ENCODE assay signal across 19 cellular contexts in genomic region chr19:27762933-27763332, GRCh38.
DNase-seq lines count a peak whose midpoint lies in the region; ATAC-seq and TF ChIP-seq lines count a peak whose summit lies in the region.
"Had no signal": no experiment of that assay in that cellular context is flagged by ENCODE, and none has a peak within 500 bp of the region (broad histone marks: within the 10 kb centered on the region; RNA-seq: fewer than 3 reads in every experiment).

No MANE protein-coding gene starts in this region.

- H3K36me3 ChIP-seq in endodermal cell (ENCODE audit: control insufficient read depth, insufficient read depth, low read length), result no peaks in the 10 kb centered on the region
- H3K36me3 ChIP-seq: BLaER1 had no signal

- peaks cover 2% of the 10 kb centered on the region for H3K27me3 Mint-ChIP-seq in endodermal cell (ENCODE audit: insufficient read depth)
- H3K27me3 Mint-ChIP-seq: CD4-positive, alpha-beta memory T cell had no signal

- H3K4me1 ChIP-seq in endodermal cell (ENCODE audit: control insufficient read depth, insufficient read depth, low read length), result no peaks in the 10 kb centered on the region
- H3K4me1 ChIP-seq: BLaER1 had no signal

- no peak overlapping the region for H3K27ac Mint-ChIP-seq in endodermal cell
- H3K27ac Mint-ChIP-seq: CD14-positive monocyte; CD4-positive, alpha-beta memory T cell had no signal

- WGBS in endodermal cell (ENCODE audit: insufficient coverage in 1 of 2, insufficient read length in 1 of 2), 2 experiments, result 77 to 80% methylated on average over 4 of the region's 4 CpGs

- no peak for TF ChIP-seq CTCF in endodermal cell (conservative IDR thresholded peaks at IDR 0.05)

- H3K9me3 ChIP-seq in endodermal cell (ENCODE audit: control insufficient read depth, low read length), result peaks cover 5% of the 10 kb centered on the region

- DNase-seq in Right ventricle myocardium superior (no peak), Right ventricle myocardium inferior (ENCODE audit: missing footprints) (no peak), G401 (ENCODE audit: low spot score) (peak; percentile 52), endodermal cell (peak; percentile 3), posterior vena cava (ENCODE audit: low spot score) (peak; percentile 18), germinal center (ENCODE audit: low spot score) (no peak), MV-4-11 (lab: John Stamatoyannopoulos, UW) (no peak)
- no peak for DNase-seq in stimulated activated naive CD4-positive, alpha-beta T cell treated with Interleukin-2 at 50 U/mL for 16 hours (lab: John Stamatoyannopoulos, UW)
- DNase-seq: 8988T; Calu3; CD4-positive, alpha-beta memory T cell; DMS79 treated with DMSO at 0.1 percent for 48 hours; GOT3; H7 had no signal

- H3K4me3 Mint-ChIP-seq in endodermal cell, result no peak overlapping the region
- H3K4me3 Mint-ChIP-seq: CD14-positive monocyte had no signal

- no peak overlapping the region for H3K27ac ChIP-seq in endodermal cell (ENCODE audit: low read depth, low read length)
- H3K27ac ChIP-seq: BLaER1 had no signal

- ATAC-seq in Right ventricle myocardium superior (ENCODE audit: poor library complexity) (peak; percentile 36), Right ventricle myocardium inferior (no peak)
- ATAC-seq: GM12878, HCT116, HepG2 had no signal

- no peaks in the 10 kb centered on the region for H3K27me3 ChIP-seq in endodermal cell (ENCODE audit: control insufficient read depth, insufficient read depth, low read length, poor library complexity, severe bottlenecking)
- H3K27me3 ChIP-seq: BLaER1 had no signal

- peaks cover 97% of the 10 kb centered on the region for H3K9me3 Mint-ChIP-seq in endodermal cell

- intact Hi-C loops in Right ventricle myocardium superior (cut with DNase I), result no loop called here
- intact Hi-C loops in Right ventricle myocardium inferior (cut with DNase I), result no loop called here
- intact Hi-C loops in posterior vena cava (cut with DNase I), result no loop called here

- H3K4me1 Mint-ChIP-seq in endodermal cell, result no peaks in the 10 kb centered on the region
- H3K4me1 Mint-ChIP-seq: CD14-positive monocyte; CD4-positive, alpha-beta memory T cell had no signal

- no peaks in the 10 kb centered on the region for H3K36me3 Mint-ChIP-seq in endodermal cell (ENCODE audit: low read depth)
- H3K36me3 Mint-ChIP-seq: CD14-positive monocyte had no signal

- no peak overlapping the region for H3K9ac ChIP-seq in endodermal cell (ENCODE audit: extremely low read depth, low read length, poor library complexity, severe bottlenecking)
- H3K9ac ChIP-seq: BLaER1 had no signal

- H3K4me3 ChIP-seq in endodermal cell (ENCODE audit: low read length), result no peak overlapping the region
- H3K4me3 ChIP-seq: BLaER1, GM12878 had no signal

- in situ Hi-C loops in G401 (cut with HindIII; ENCODE audit: low sequenced_read_pairs), result no loop called here

Comparison
In these comparisons a context has a peak if more than half of its experiments do, and no peak if none do; other contexts are left out.
1. DNase-seq: peak in G401 (single experiment), endodermal cell (single experiment) and posterior vena cava (single experiment); none in Right ventricle myocardium superior (single experiment), Right ventricle myocardium inferior (single experiment), germinal center (single experiment), stimulated activated naive CD4-positive, alpha-beta T cell treated with Interleukin-2 at 50 U/mL for 16 hours (single experiment) and MV-4-11 (single experiment).